ENCODE assay signal across 14 cellular contexts in genomic region chr18:24672165-24672950, GRCh38.
DNase-seq lines count a peak whose midpoint lies in the region; ATAC-seq, FAIRE-seq and TF ChIP-seq lines count a peak whose summit lies in the region.
"Had no signal": no experiment of that assay in that cellular context is flagged by ENCODE, and none has a peak within 500 bp of the region (broad histone marks: within the 10 kb centered on the region; RNA-seq: fewer than 3 reads in every experiment).

No MANE protein-coding gene starts in this region.

- H3K4ac ChIP-seq in H1 (replicated peaks; ENCODE audit: insufficient read length, low read depth, low read length), result no peak overlapping the region

- H3K9me3 ChIP-seq in heart right ventricle (no peaks in the 10 kb centered on the region), right cardiac atrium (ENCODE audit: control insufficient read depth, low read length) (no peaks in the 10 kb centered on the region), H1 (ENCODE audit: insufficient read depth in 2 of 2, low read depth in 1 of 2, low read length in 1 of 2) (no peaks in the 10 kb centered on the region)
- H3K9me3 ChIP-seq: BE2C had no signal

- no peak overlapping the region for H3K18ac ChIP-seq in H1 (ENCODE audit: extremely low read depth, low read length)

- TF ChIP-seq EP300 in H1 (IDR thresholded peaks at IDR 0.05; ENCODE audit: borderline replicate concordance in 1 of 2, low read depth in 2 of 2, low read length in 2 of 2), result no peak

- H2AFZ ChIP-seq in H1 (ENCODE audit: low read length), result no peak overlapping the region

- H3K56ac ChIP-seq in H1 (replicated peaks; ENCODE audit: insufficient read length, low read depth, low read length), result no peak overlapping the region

- CTCF ChIA-PET in H1 (lab: Charles Lee; ENCODE audit: partially characterized antibody), result interaction anchor here (0.8 to 2.3 kb wide), 11 partner anchors 11 to 183 kb away, joined by 3 to 15 read pairs (median 3); no protein-coding TSS in a partner anchor

- H3K14ac ChIP-seq in H1 (ENCODE audit: insufficient read length), result no peak overlapping the region

- H2BK12ac ChIP-seq in H1 (ENCODE audit: low read depth, low read length), result no peak overlapping the region

- no peak overlapping the region for H4K8ac ChIP-seq in H1 (ENCODE audit: extremely low read depth, insufficient read depth, low read length)

- H2AK5ac ChIP-seq in H1 (ENCODE audit: low read depth, low read length), result no peak overlapping the region

- no peak overlapping the region for H2BK20ac ChIP-seq in H1 (ENCODE audit: low read length)

- H2BK120ac ChIP-seq in H1 (replicated peaks; ENCODE audit: low read depth, low read length), result no peak overlapping the region

- 60 to 72% methylated on average over 9 of the region's 9 CpGs for WGBS in heart right ventricle, 2 donors
- WGBS in right cardiac atrium, result 61% methylated on average over 9 of the region's 9 CpGs
- WGBS in H1 (ENCODE audit: extremely low coverage in 1 of 2, insufficient coverage in 1 of 2, insufficient read length in 1 of 2, insufficient replicate concordance in 2 of 2, low coverage in 1 of 2, low lambda C conversion rate in 2 of 2, missing lambda C conversion rate in 1 of 2), 2 experiments, result 85% methylated on average over 9 of the region's 9 CpGs; no CpG with 5 or more reads in 1 of the 2 experiments

- H3K23me2 ChIP-seq in H1 (ENCODE audit: low read depth, low read length), result no peaks in the 10 kb centered on the region

- POLR2A ChIA-PET in H1 (lab: Charles Lee; ENCODE audit: partially characterized antibody), result interaction anchor here (1.0 kb wide), 1 partner anchor 45 kb away, joined by 3 read pairs; no protein-coding TSS in a partner anchor

- no peaks in the 10 kb centered on the region for H3K79me1 ChIP-seq in H1 (ENCODE audit: low read depth, low read length)

- ATAC-seq in heart right ventricle (no peak), right cardiac atrium (no peak), GM18517 (IDR thresholded peaks at IDR 0.05; ENCODE audit: unreplicated experiment) (no peak), HG02678 (IDR thresholded peaks at IDR 0.05; ENCODE audit: unreplicated experiment) (no peak)
- ATAC-seq: activated naive CD8-positive, alpha-beta T cell treated with anti-CD3 and anti-CD28 coated beads, Interleukin-2, amount 50 U/mL, for 24 hours; HepG2 had no signal

- peak; percentile 68 to 75 for TF ChIP-seq RAD21 in H1 (IDR thresholded peaks at IDR 0.05 in 1 of 2, conservative IDR thresholded peaks at IDR 0.05 in 1 of 2; ENCODE audit: low read depth in 2 of 2, low read length in 2 of 2)

- no peak for FAIRE-seq in H1 (lab: Jason Lieb, UNC)
- FAIRE-seq: HepG2 had no signal

- no peaks in the 10 kb centered on the region for H4K20me1 ChIP-seq in H1 (replicated peaks in 1 of 2; ENCODE audit: control insufficient read depth in 1 of 2, insufficient read depth in 2 of 2, low read length in 2 of 2)

- intact Hi-C loops in heart right ventricle (cut with DNase I), result loop anchor here in 7 of 10 donors (5.0 to 10.0 kb wide), 3 partner anchors 68 to 75 kb away; no protein-coding TSS in a partner anchor
- intact Hi-C loops in right cardiac atrium (cut with DNase I), result loop anchor here in 2 of 4 donors (2.0 to 10.0 kb wide), 2 partner anchors 68 to 72 kb away; no protein-coding TSS in a partner anchor

- H3K4me2 ChIP-seq in H1 (ENCODE audit: insufficient read depth in 1 of 2, low read depth in 2 of 2, low read length in 2 of 2), result no peak overlapping the region

- no peaks in the 10 kb centered on the region for H3K36me3 ChIP-seq in heart right ventricle
- no peaks in the 10 kb centered on the region for H3K36me3 ChIP-seq in H1 (ENCODE audit: control insufficient read depth in 2 of 4, insufficient read depth in 4 of 4, low read length in 3 of 4)
- H3K36me3 ChIP-seq: BE2C had no signal

- no peak overlapping the region for H3K9ac ChIP-seq in H1 (replicated peaks in 1 of 4; ENCODE audit: extremely low read depth in 1 of 4, low read depth in 3 of 4, low read length in 3 of 4)

- no peak for TF ChIP-seq POLR2A in H1 (IDR thresholded peaks at IDR 0.05; ENCODE audit: control extremely low read depth in 1 of 2, low read depth in 2 of 2, low read length in 2 of 2)

- no peak overlapping the region for H2BK15ac ChIP-seq in H1 (ENCODE audit: low read length)

- TF ChIP-seq CTCF in heart right ventricle (IDR thresholded peaks at IDR 0.05), result peak in 7 of 9 donors; percentile 12 to 42 (median 24)
- TF ChIP-seq CTCF in H1 (IDR thresholded peaks at IDR 0.05; ENCODE audit: control extremely low read depth in 1 of 3, insufficient read depth in 1 of 3, low read depth in 1 of 3, low read length in 3 of 3), result peak in 2 of 3 experiments; percentile 27 to 50; a peak in 2 of 4 replicates

- H3K4me1 ChIP-seq in heart right ventricle (no peaks in the 10 kb centered on the region), right cardiac atrium (ENCODE audit: control insufficient read depth, insufficient read depth, low read length) (no peaks in the 10 kb centered on the region), H1 (replicated peaks in 1 of 4; ENCODE audit: control insufficient read depth in 3 of 4, insufficient read depth in 4 of 4, low read length in 3 of 4) (no peaks in the 10 kb centered on the region)
- H3K4me1 ChIP-seq: BE2C had no signal

- no peak overlapping the region for H2BK5ac ChIP-seq in H1 (ENCODE audit: low read depth, low read length)

- H4K91ac ChIP-seq in H1 (replicated peaks; ENCODE audit: insufficient read length, low read length), result no peak overlapping the region

- H4K5ac ChIP-seq in H1 (ENCODE audit: insufficient read length, low read depth, low read length), result no peak overlapping the region

- DNase-seq in heart right ventricle (no peak), right cardiac atrium (no peak), NCI-H1930 (lab: John Stamatoyannopoulos, UW) (peak; percentile 67 to 70), H1 (ENCODE audit: low read depth in 1 of 2, low spot score in 2 of 2) (no peak), GM19240 (ENCODE audit: insufficient read length, low spot score) (no peak), NCI-H146 treated with DMSO at 0.1 percent for 48 hours (lab: John Stamatoyannopoulos, UW; ENCODE audit: unreplicated experiment) (no peak)
- DNase-seq: activated naive CD8-positive, alpha-beta T cell treated with anti-CD3 and anti-CD28 coated beads, Interleukin-2, amount 50 U/mL, for 24 hours; BE2C; immature natural killer cell; NCI-H446 had no signal

- H3K79me2 ChIP-seq in H1 (ENCODE audit: control insufficient read depth in 1 of 2, insufficient read depth in 2 of 2, low read length in 2 of 2), result no peaks in the 10 kb centered on the region

- H3K4me3 ChIP-seq in heart right ventricle (no peak overlapping the region), right cardiac atrium (ENCODE audit: low read length) (no peak overlapping the region), H1 (ENCODE audit: extremely low read depth in 1 of 4, insufficient read depth in 2 of 4, low read depth in 3 of 4, low read length in 4 of 4) (no peak overlapping the region)
- H3K4me3 ChIP-seq: coronary artery had no signal

- H3K23ac ChIP-seq in H1 (ENCODE audit: insufficient read length), result no peak overlapping the region

- H3K27ac ChIP-seq in heart right ventricle (no peak overlapping the region), right cardiac atrium (ENCODE audit: low read length) (no peak overlapping the region), H1 (ENCODE audit: low read depth, low read length) (no peak overlapping the region)
- H3K27ac ChIP-seq: coronary artery had no signal

- H3K27me3 ChIP-seq in heart right ventricle (no peaks in the 10 kb centered on the region), right cardiac atrium (ENCODE audit: control insufficient read depth, insufficient read depth) (no peaks in the 10 kb centered on the region), H1 (replicated peaks in 1 of 4; ENCODE audit: control insufficient read depth in 3 of 4, extremely low read depth in 1 of 4, insufficient read depth in 3 of 4, low read length in 3 of 4) (no peaks in the 10 kb centered on the region; a peak in 1 of 7 replicates)
- H3K27me3 ChIP-seq: BE2C had no signal

TF ChIP-seq in H1, 55 proteins besides CTCF, POLR2A, EP300 and RAD21:
- no peak for TF ChIP-seq CTBP2 (IDR thresholded peaks at IDR 0.05; ENCODE audit: borderline replicate concordance, insufficient read depth, insufficient read length, low read length)
- no peak for TF ChIP-seq TAF1 (IDR thresholded peaks at IDR 0.05; ENCODE audit: low read depth, low read length)
- TF ChIP-seq KDM1A (IDR thresholded peaks at IDR 0.05; ENCODE audit: borderline replicate concordance, low read length), result no peak
- TF ChIP-seq SAP30 (IDR thresholded peaks at IDR 0.05; ENCODE audit: insufficient read depth, insufficient replicate concordance, low read length), result no peak
- TF ChIP-seq SP2 (IDR thresholded peaks at IDR 0.05; ENCODE audit: low read length), result no peak
- no peak for TF ChIP-seq JUND (IDR thresholded peaks at IDR 0.05; ENCODE audit: low read length)
- TF ChIP-seq YY1 (IDR thresholded peaks at IDR 0.05; ENCODE audit: low read depth, low read length), result no peak
- no peak for TF ChIP-seq GTF2F1 (IDR thresholded peaks at IDR 0.05; ENCODE audit: borderline replicate concordance, low read depth, low read length)
- TF ChIP-seq GABPA (IDR thresholded peaks at IDR 0.05; ENCODE audit: borderline replicate concordance, insufficient read depth, low read length), result no peak
- TF ChIP-seq CEBPB (IDR thresholded peaks at IDR 0.05; ENCODE audit: low read depth, low read length), result no peak
- no peak for TF ChIP-seq TCF12 (IDR thresholded peaks at IDR 0.05; ENCODE audit: low read depth, low read length)
- TF ChIP-seq, protein P1, sequence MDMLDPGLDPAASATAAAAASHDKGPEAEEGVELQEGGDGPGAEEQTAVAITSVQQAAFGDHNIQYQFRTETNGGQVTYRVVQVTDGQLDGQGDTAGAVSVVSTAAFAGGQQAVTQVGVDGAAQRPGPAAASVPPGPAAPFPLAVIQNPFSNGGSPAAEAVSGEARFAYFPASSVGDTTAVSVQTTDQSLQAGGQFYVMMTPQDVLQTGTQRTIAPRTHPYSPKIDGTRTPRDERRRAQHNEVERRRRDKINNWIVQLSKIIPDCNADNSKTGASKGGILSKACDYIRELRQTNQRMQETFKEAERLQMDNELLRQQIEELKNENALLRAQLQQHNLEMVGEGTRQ (IDR thresholded peaks at IDR 0.05; ENCODE audit: low read length), result no peak
- TF ChIP-seq CHD1 (IDR thresholded peaks at IDR 0.05; ENCODE audit: low read depth, low read length), result no peak
- TF ChIP-seq FOSL1 (IDR thresholded peaks at IDR 0.05; ENCODE audit: insufficient read depth, low read depth, low read length), result no peak
TF ChIP-seq in H1: peak in this region for 0.

Comparison
In these comparisons a context has a peak if more than half of its experiments do, and no peak if none do; other contexts are left out.
1. DNase-seq: peak in NCI-H1930 (2 of 2); none in heart right ventricle (0 of 2), right cardiac atrium (0 of 3), H1 (0 of 2), GM19240 (single experiment) and NCI-H146 treated with DMSO at 0.1 percent for 48 hours (single experiment).